ENCODE assay signal across 10 cellular contexts in the genomic region with DNA sequence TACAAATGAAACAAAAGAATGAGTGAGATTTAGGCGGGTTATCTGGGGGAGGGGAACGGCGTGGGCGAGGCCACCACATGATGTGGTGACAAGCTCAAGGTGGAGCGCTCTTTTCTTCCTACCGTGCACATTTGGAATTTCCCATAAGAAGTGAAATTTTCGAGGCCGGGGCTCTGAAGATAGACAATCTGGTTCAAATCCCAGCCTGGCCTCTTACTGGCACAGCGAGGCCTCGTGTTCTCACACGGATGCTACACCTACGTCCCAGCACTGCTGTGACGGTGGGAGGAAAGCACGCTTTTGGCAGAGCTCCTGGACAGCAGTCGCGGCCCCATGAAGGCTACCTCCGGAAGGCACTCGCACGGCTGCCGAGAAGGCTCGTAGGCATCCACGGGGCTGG. TPM values are rescaled to one million over a fixed set of nuclear protein-coding genes. Genes with fewer than 3 reads are reported as not detected.
A peak's percentile ranks its signal among the peaks of the same experiment; 100 is the strongest.
DNase-seq lines count a peak whose midpoint lies in the region; ATAC-seq and TF ChIP-seq lines count a peak whose summit lies in the region.
"Had no signal": no experiment of that assay in that cellular context is flagged by ENCODE, and none has a peak within 500 bp of the region (broad histone marks: within the 10 kb centered on the region; RNA-seq: fewer than 3 reads in every experiment).

No MANE protein-coding gene starts in this region.

- peak overlapping the region; percentile 23 for H3K4me2 ChIP-seq in PC-9

- no peak overlapping the region for H3K4me3 ChIP-seq in CD4-positive, alpha-beta memory T cell (ENCODE audit: low read length in 2 of 2)
- no peak overlapping the region for H3K4me3 ChIP-seq in PC-9
- no peak overlapping the region for H3K4me3 ChIP-seq in psoas muscle
- no peak overlapping the region for H3K4me3 ChIP-seq in tibial nerve
- H3K4me3 ChIP-seq in tibial artery = no peak overlapping the region

- no peaks in the 10 kb centered on the region for H4K20me1 ChIP-seq in PC-9 (ENCODE audit: insufficient read depth)

- no peaks in the 10 kb centered on the region for H3K27me3 ChIP-seq in CD4-positive, alpha-beta memory T cell (ENCODE audit: insufficient read depth, low read length)
- H3K27me3 ChIP-seq in PC-9 (ENCODE audit: insufficient read depth, low read depth) (no peaks in the 10 kb centered on the region), psoas muscle (ENCODE audit: insufficient read depth in 3 of 3, low read length in 2 of 3) (no peaks in the 10 kb centered on the region), tibial nerve (no peaks in the 10 kb centered on the region), tibial artery (no peaks in the 10 kb centered on the region)

- H3K27ac ChIP-seq in CD4-positive, alpha-beta memory T cell (ENCODE audit: low read depth, low read length) = no peak overlapping the region
- H3K27ac ChIP-seq in PC-9 = peak overlapping the region; percentile 77
- peak overlapping the region; percentile 86 for H3K27ac ChIP-seq in psoas muscle
- H3K27ac ChIP-seq in tibial nerve = peak overlapping the region in 2 of 4 donors; percentile 12 to 72
- H3K27ac ChIP-seq in tibial artery = peak overlapping the region in 1 of 2 donors; percentile 13

- BruUV-seq in PC-9 (replicated peaks; lab: Mats Ljungman, UMichigan) = no TSS peak

- CTCF ChIA-PET in CD4-positive, alpha-beta memory T cell (lab: Charles Lee; ENCODE audit: partially characterized antibody) = interaction anchor here (1.0 kb wide), 2 partner anchors 15 to 17 kb away, joined by 3 to 4 read pairs; no protein-coding TSS in a partner anchor
- CTCF ChIA-PET in PC-9 (lab: Charles Lee) = no interaction called here

- TF ChIP-seq POLR2A in tibial nerve (IDR thresholded peaks at IDR 0.05) = no peak

- DNase-seq in CD4-positive, alpha-beta memory T cell = no peak
- DNase-seq in PC-9 (no peak), psoas muscle (peak in 1 of 2 donors; percentile 53), tibial nerve (ENCODE audit: low spot score in 2 of 2) (no peak), tibial artery (no peak)
- no peak for DNase-seq in effector memory CD8-positive, alpha-beta T cell
- DNase-seq: NCI-H526, Right ventricle myocardium superior had no signal

- H3K9me3 Mint-ChIP-seq in CD4-positive, alpha-beta memory T cell = no peaks in the 10 kb centered on the region
- no peaks in the 10 kb centered on the region for H3K9me3 Mint-ChIP-seq in effector memory CD8-positive, alpha-beta T cell

- 81 to 95% (median 92%) methylated on average over 22 of the region's 22 CpGs for WGBS in psoas muscle, 3 donors
- WGBS in tibial nerve, 2 donors = 93% methylated on average over 22 of the region's 22 CpGs

- peak overlapping the region in 6 of 7 donors; percentile 43 to 90 (median 84) for H3K27ac Mint-ChIP-seq in CD4-positive, alpha-beta memory T cell
- H3K27ac Mint-ChIP-seq in effector memory CD8-positive, alpha-beta T cell = peak overlapping the region; percentile 22 to 27

- H3K79me2 ChIP-seq in PC-9 (ENCODE audit: low read depth) = peaks cover 37% of the 10 kb centered on the region

- no peak overlapping the region for H2AFZ ChIP-seq in PC-9

- no peak for ATAC-seq in effector memory CD8-positive, alpha-beta T cell (replicated peaks)
- ATAC-seq in psoas muscle = peak in 2 of 4 donors; percentile 16 to 18
- ATAC-seq in GM18909 (IDR thresholded peaks at IDR 0.05; ENCODE audit: poor library complexity, unreplicated experiment) = no peak
- ATAC-seq in GM18498 (IDR thresholded peaks at IDR 0.05; ENCODE audit: unreplicated experiment) = no peak

- no peaks in the 10 kb centered on the region for H3K9me3 ChIP-seq in CD4-positive, alpha-beta memory T cell (ENCODE audit: control insufficient read depth in 1 of 2, low read length in 2 of 2)
- H3K9me3 ChIP-seq in PC-9 (ENCODE audit: insufficient read depth, low read depth) (no peaks in the 10 kb centered on the region), psoas muscle (no peaks in the 10 kb centered on the region), tibial nerve (no peaks in the 10 kb centered on the region), tibial artery (no peaks in the 10 kb centered on the region)

- peaks cover 14% of the 10 kb centered on the region for H3F3A ChIP-seq in PC-9 (ENCODE audit: insufficient read depth, low read depth)

- H3K9me2 ChIP-seq in PC-9 (ENCODE audit: insufficient read depth) = no peaks in the 10 kb centered on the region

- no peak for TF ChIP-seq CTCF in PC-9 (conservative IDR thresholded peaks at IDR 0.05)
- no peak for TF ChIP-seq CTCF in psoas muscle (IDR thresholded peaks at IDR 0.05)
- no peak for TF ChIP-seq CTCF in tibial nerve (IDR thresholded peaks at IDR 0.05)
- TF ChIP-seq CTCF in tibial artery (IDR thresholded peaks at IDR 0.05) = no peak

- peaks cover 36 to 74% of the 10 kb centered on the region in 2 donors for H3K36me3 Mint-ChIP-seq in CD4-positive, alpha-beta memory T cell
- peaks cover 68% of the 10 kb centered on the region for H3K36me3 Mint-ChIP-seq in effector memory CD8-positive, alpha-beta T cell (ENCODE audit: insufficient read depth)

- H3K27me3 Mint-ChIP-seq in CD4-positive, alpha-beta memory T cell = no peaks in the 10 kb centered on the region
- H3K27me3 Mint-ChIP-seq in effector memory CD8-positive, alpha-beta T cell = no peaks in the 10 kb centered on the region

- H3K36me3 ChIP-seq in CD4-positive, alpha-beta memory T cell (ENCODE audit: insufficient read depth, low read length) = peaks cover 52% of the 10 kb centered on the region
- H3K36me3 ChIP-seq in PC-9 (ENCODE audit: low read depth) (peaks cover 29% of the 10 kb centered on the region; the same call in 1 of the 2 replicates), psoas muscle (ENCODE audit: insufficient read depth in 1 of 2, low read depth in 1 of 2) (peaks cover 0 to 61% of the 10 kb centered on the region in 2 donors), tibial nerve (peaks cover 9 to 71% (median 10%) of the 10 kb centered on the region in 3 donors), tibial artery (peaks cover 52 to 86% (median 53%) of the 10 kb centered on the region in 3 donors)

- H3K4me3 Mint-ChIP-seq in CD4-positive, alpha-beta memory T cell = peak overlapping the region in 2 of 8 donors; percentile 5 to 17
- no peak overlapping the region for H3K4me3 Mint-ChIP-seq in effector memory CD8-positive, alpha-beta T cell

- peaks cover 11% of the 10 kb centered on the region for H3K4me1 ChIP-seq in CD4-positive, alpha-beta memory T cell (ENCODE audit: insufficient read depth, low read length)
- H3K4me1 ChIP-seq in PC-9 (replicated peaks; ENCODE audit: insufficient read depth) (peaks cover 24% of the 10 kb centered on the region), psoas muscle (peaks cover 50% of the 10 kb centered on the region), tibial nerve (peaks cover 0 to 48% (median 18%) of the 10 kb centered on the region in 4 donors), tibial artery (peaks cover 0 to 17% (median 5%) of the 10 kb centered on the region in 4 donors)

- intact Hi-C loops in CD4-positive, alpha-beta memory T cell (cut with micrococcal nuclease) = no loop called here
- intact Hi-C loops in PC-9 (cut with micrococcal nuclease; ENCODE audit: unreplicated experiment) = no loop called here
- intact Hi-C loops in psoas muscle (cut with DNase I) = loop anchor here in 1 of 2 donors (10.0 kb wide), 1 partner anchor 99 kb away; no protein-coding TSS in a partner anchor
- intact Hi-C loops in tibial artery (cut with DNase I; ENCODE audit: low total_unique reads) = no loop called here

- no peak for TF ChIP-seq EP300 in tibial nerve (IDR thresholded peaks at IDR 0.05)

- peaks cover 15 to 23% (median 18%) of the 10 kb centered on the region in 4 donors for H3K4me1 Mint-ChIP-seq in CD4-positive, alpha-beta memory T cell
- peaks cover 5 to 12% of the 10 kb centered on the region in 2 donors for H3K4me1 Mint-ChIP-seq in effector memory CD8-positive, alpha-beta T cell (ENCODE audit: low read depth in 2 of 2)

- POLR2A ChIA-PET in CD4-positive, alpha-beta memory T cell (lab: Charles Lee; ENCODE audit: partially characterized antibody) = no interaction called here
- POLR2A ChIA-PET in PC-9 (lab: Charles Lee; ENCODE audit: unreplicated experiment) = interaction anchor here (0.7 kb wide), 1 partner anchor 79 kb away, joined by 5 read pairs; no protein-coding TSS in a partner anchor

RNA-seq across cellular contexts. Expression of a gene that starts 25.2 kb away (rescaled TPM):
- total RNA-seq in CD4-positive, alpha-beta memory T cell = 10 to 100 TPM; 33.8 to 35.6 TPM
- polyA plus RNA-seq in CD4-positive, alpha-beta memory T cell = 10 to 100 TPM; 27.1 to 40.2 TPM
- 79.3 and 85.1 TPM in 2 replicates for total RNA-seq in PC-9 (2021)
- total RNA-seq in psoas muscle = 10 to 100 TPM; 33.2 to 52.3 (median 44.8) TPM
- polyA plus RNA-seq in psoas muscle = 10 to 100 TPM; 19.7 to 96.0 (median 26.6) TPM
- total RNA-seq in tibial nerve = 10 to 100 TPM; 58.1 to 75.6 (median 62.6) TPM

RNA-seq across cellular contexts. Expression of a gene that starts 41.5 kb away (rescaled TPM):
- total RNA-seq in CD4-positive, alpha-beta memory T cell = 10 to 100 TPM; 17.7 to 19.0 TPM
- polyA plus RNA-seq in CD4-positive, alpha-beta memory T cell = 10 to 100 TPM in 1 of 2 donors, 1 to 10 TPM in 1; 1.3 to 11.8 TPM
- 4.2 and 4.3 TPM in 2 replicates for total RNA-seq in PC-9 (2021)
- total RNA-seq in psoas muscle = 10 to 100 TPM in 3 of 4 donors, 1 to 10 TPM in 1; 8.7 to 14.3 (median 13.3) TPM
- polyA plus RNA-seq in psoas muscle = 10 to 100 TPM in 1 of 3 donors, 1 to 10 TPM in 2; 3.6 to 18.2 (median 3.9) TPM
- 10 to 100 TPM in 1 of 4 donors, 1 to 10 TPM in 3; 6.9 to 13.8 (median 8.1) TPM for total RNA-seq in tibial nerve
